ENCODE assay signal across 8 cellular contexts in genomic region chr22:39501644-39502108, GRCh38. TPM values are rescaled to one million over a fixed set of nuclear protein-coding genes. Genes with fewer than 3 reads are reported as not detected.
DNase-seq lines count a peak whose midpoint lies in the region; ATAC-seq and TF ChIP-seq lines count a peak whose summit lies in the region.

No MANE protein-coding gene starts in this region.

- H3K4me1 ChIP-seq in CD8-positive, alpha-beta T cell (ENCODE audit: insufficient read depth, low read length) = peaks cover 28% of the 10 kb centered on the region
- peaks cover 37% of the 10 kb centered on the region for H3K4me1 ChIP-seq in neural progenitor cell

- no peak for ATAC-seq in CD8-positive, alpha-beta T cell

- H3K27me3 ChIP-seq in CD8-positive, alpha-beta T cell (ENCODE audit: insufficient read depth, low read length) = no peaks in the 10 kb centered on the region
- no peaks in the 10 kb centered on the region for H3K27me3 ChIP-seq in MG63
- H3K27me3 ChIP-seq in dorsolateral prefrontal cortex = no peaks in the 10 kb centered on the region
- H3K27me3 ChIP-seq in neural progenitor cell = peaks cover 21% of the 10 kb centered on the region

- peaks cover 20% of the 10 kb centered on the region for H3F3A ChIP-seq in neural progenitor cell (ENCODE audit: low read depth)

- H3K4me3 Mint-ChIP-seq in CD8-positive, alpha-beta T cell = peak overlapping the region; percentile 97
- peak overlapping the region; percentile 97 for H3K4me3 Mint-ChIP-seq in neural progenitor cell

- CTCF ChIA-PET in CD8-positive, alpha-beta T cell (lab: Charles Lee) = interaction anchor here (1.4 to 5.4 kb wide), 5 partner anchors 9 to 102 kb away, joined by 5 to 35 read pairs (median 13); partner anchors contain the start of gene TAB1

- H3K9ac ChIP-seq in neural progenitor cell = no peak overlapping the region

- H3K36me3 Mint-ChIP-seq in CD8-positive, alpha-beta T cell = peaks cover 31% of the 10 kb centered on the region
- H3K36me3 Mint-ChIP-seq in neural progenitor cell = peaks cover 19% of the 10 kb centered on the region

- H3K36me3 ChIP-seq in CD8-positive, alpha-beta T cell (ENCODE audit: insufficient read depth, low read length) = peaks cover 27% of the 10 kb centered on the region
- H3K36me3 ChIP-seq in MG63 (peaks cover 35% of the 10 kb centered on the region), neural progenitor cell (no peaks in the 10 kb centered on the region)

- no peaks in the 10 kb centered on the region for H3K9me3 Mint-ChIP-seq in CD8-positive, alpha-beta T cell
- H3K9me3 Mint-ChIP-seq in neural progenitor cell = no peaks in the 10 kb centered on the region

- H3K9me3 ChIP-seq in CD8-positive, alpha-beta T cell (ENCODE audit: low read length) = no peaks in the 10 kb centered on the region
- H3K9me3 ChIP-seq in MG63 = no peaks in the 10 kb centered on the region
- no peaks in the 10 kb centered on the region for H3K9me3 ChIP-seq in neural progenitor cell (ENCODE audit: low read depth)

- peak overlapping the region; percentile 64 for H3K27ac ChIP-seq in CD8-positive, alpha-beta T cell (ENCODE audit: low read depth, low read length)
- H3K27ac ChIP-seq in dorsolateral prefrontal cortex (peak overlapping the region; percentile 87 to 99 (median 96)), neural progenitor cell (peak overlapping the region; percentile 80)

- H3K27me3 Mint-ChIP-seq in CD8-positive, alpha-beta T cell (ENCODE audit: low read depth) = no peaks in the 10 kb centered on the region
- peaks cover 9% of the 10 kb centered on the region for H3K27me3 Mint-ChIP-seq in neural progenitor cell (ENCODE audit: insufficient read depth, low read depth)

- peak overlapping the region; percentile 12 for H2AFZ ChIP-seq in neural progenitor cell (replicated peaks)

- H4K20me1 ChIP-seq in neural progenitor cell (ENCODE audit: low read depth) = peaks cover 29% of the 10 kb centered on the region

- DNase-seq in CD8-positive, alpha-beta T cell = no peak
- DNase-seq in MG63 (no peak), dorsolateral prefrontal cortex (no peak), neural progenitor cell (ENCODE audit: low spot score) (no peak), Kasumi-1 (lab: John Stamatoyannopoulos, UW) (no peak), NCI-H2029 (lab: John Stamatoyannopoulos, UW) (no peak), GM20000 (ENCODE audit: low spot score) (no peak), NCI-H748 treated with DMSO at 0.1 percent for 48 hours (lab: John Stamatoyannopoulos, UW) (no peak)

- intact Hi-C loops in CD8-positive, alpha-beta T cell (cut with DNase I, micrococcal nuclease) = loop anchor here (1.0 kb wide), 4 partner anchors 19 to 543 kb away; partner anchors contain the start of genes ATF4 (in 2 of the 2), RPS19BP1 (in 2 of the 2) and TAB1 (in 1 of the 2)
- intact Hi-C loops in dorsolateral prefrontal cortex (cut with DNase I) = loop anchor here (2.0 to 5.0 kb wide), 2 partner anchors 19 to 99 kb away; partner anchors contain the start of gene ATF4 (in 2 of the 2)

- H3K79me2 ChIP-seq in neural progenitor cell (ENCODE audit: low read depth) = peaks cover 22% of the 10 kb centered on the region

- TF ChIP-seq CTCF in CD8-positive, alpha-beta T cell (IDR thresholded peaks at IDR 0.05) = no peak
- no peak for TF ChIP-seq CTCF in dorsolateral prefrontal cortex (IDR thresholded peaks at IDR 0.05 in 54 of 56, conservative IDR thresholded peaks at IDR 0.05 in 2 of 56; ENCODE audit: low read depth in 1 of 56, partially characterized antibody in 56 of 56)
- TF ChIP-seq CTCF in neural progenitor cell (IDR thresholded peaks at IDR 0.05) = no peak
- no peak for TF ChIP-seq CTCF in GM20000 (IDR thresholded peaks at IDR 0.05; ENCODE audit: extremely low read depth, missing control alignments)

- H3K4me3 ChIP-seq in CD8-positive, alpha-beta T cell (ENCODE audit: low read depth, low read length) = peak overlapping the region; percentile 80
- H3K4me3 ChIP-seq in MG63 (peak overlapping the region; percentile 80), dorsolateral prefrontal cortex (peak overlapping the region; percentile 69 to 99 (median 95)), neural progenitor cell (peak overlapping the region; percentile 83)

- H3K4me2 ChIP-seq in neural progenitor cell = peak overlapping the region; percentile 94

- POLR2A ChIA-PET in CD8-positive, alpha-beta T cell (lab: Charles Lee) = interaction anchor here (0.9 to 2.8 kb wide), 10 partner anchors 10 to 542 kb away, joined by 3 to 20 read pairs (median 6); partner anchors contain the start of genes ATF4, RPL3 and TAB1

- peak overlapping the region; percentile 92 for H3K27ac Mint-ChIP-seq in CD8-positive, alpha-beta T cell
- peak overlapping the region; percentile 11 for H3K27ac Mint-ChIP-seq in neural progenitor cell

- peaks cover 37% of the 10 kb centered on the region for H3K4me1 Mint-ChIP-seq in CD8-positive, alpha-beta T cell (ENCODE audit: low read depth)
- H3K4me1 Mint-ChIP-seq in neural progenitor cell = peaks cover 49% of the 10 kb centered on the region

RNA-seq across cellular contexts. Expression of gene MIEF1, which starts 0.4 kb away (rescaled TPM):
- total RNA-seq in CD8-positive, alpha-beta T cell = 10 to 100 TPM; 24.8 to 25.3 TPM
- total RNA-seq in MG63 (2014; rRNA removed; shearing (Covaris generic); ENCODE audit: low replicate concordance) = 32.3 and 32.7 TPM in 2 replicates
- total RNA-seq in dorsolateral prefrontal cortex (10 to 100 TPM; 21.3 to 40.7 (median 28.0) TPM), neural progenitor cell (ENCODE audit: low replicate concordance) (22.0 and 32.7 TPM in 2 replicates)

RNA-seq across cellular contexts. Expression of gene ATF4, which starts 18.7 kb away (rescaled TPM):
- total RNA-seq in CD8-positive, alpha-beta T cell = 100 to 1,000 TPM; 327 to 329 TPM
- total RNA-seq in MG63 (2014; rRNA removed; shearing (Covaris generic); ENCODE audit: low replicate concordance) = 345 and 436 TPM in 2 replicates
- 100 to 1,000 TPM; 110 to 287 (median 161) TPM for total RNA-seq in dorsolateral prefrontal cortex
- 189 and 230 TPM in 2 replicates for total RNA-seq in neural progenitor cell (ENCODE audit: low replicate concordance)

RNA-seq across cellular contexts. Expression of gene RPS19BP1, which starts 30.9 kb away (rescaled TPM):
- 10 to 100 TPM; 69.0 to 70.5 TPM for total RNA-seq in CD8-positive, alpha-beta T cell
- 138 and 161 TPM in 2 replicates for total RNA-seq in MG63 (2014; rRNA removed; shearing (Covaris generic); ENCODE audit: low replicate concordance)
- 100 to 1,000 TPM in 2 of 120 experiments, 10 to 100 TPM in 118; 44.3 to 109 (median 63.6) TPM for total RNA-seq in dorsolateral prefrontal cortex
- 27.7 and 68.3 TPM in 2 replicates for total RNA-seq in neural progenitor cell (ENCODE audit: low replicate concordance)

RNA-seq across cellular contexts. Expression of gene MGAT3, which starts 44.9 kb away (rescaled TPM):
- under 1 TPM in 1 of 2 experiments, not detected in 1; 0.05 TPM for total RNA-seq in CD8-positive, alpha-beta T cell
- 0.20 TPM in 1 of 2 replicates, not detected in the other for total RNA-seq in MG63 (2014; rRNA removed; shearing (Covaris generic); ENCODE audit: low replicate concordance)
- total RNA-seq in dorsolateral prefrontal cortex (100 to 1,000 TPM in 30 of 120 experiments, 10 to 100 TPM in 90; 57.7 to 147 (median 92.3) TPM), neural progenitor cell (ENCODE audit: low replicate concordance) (7.5 and 18.5 TPM in 2 replicates)
